In genomic region chrX:27968891-27969290, GRCh38 we compare ENCODE assay signal across 28 cellular contexts. TPM values are rescaled to one million over a fixed set of nuclear protein-coding genes. Genes with fewer than 3 reads are reported as not detected.
"Had no signal": no experiment of that assay in that cellular context is flagged by ENCODE, and none has a peak within 500 bp of the region (broad histone marks: within the 10 kb centered on the region; RNA-seq: fewer than 3 reads in every experiment).

No MANE protein-coding gene starts in this region.

- DNase-seq: activated CD4-positive, alpha-beta memory T cell treated with anti-CD3 and anti-CD28 coated beads for 36 hours; activated CD4-positive, alpha-beta T cell treated with anti-CD3 and anti-CD28 coated beads, Interleukin-2, amount 10 ng/mL, durations not matched to agents 7 days and 5 days; activated CD4-positive, CD25-positive, alpha-beta regulatory T cell; activated CD8-positive, alpha-beta memory T cell treated with anti-CD3 and anti-CD28 coated beads for 24 hours; activated effector memory CD4-positive, alpha-beta T cell treated with anti-CD3 and anti-CD28 coated beads, Interleukin-2, amount 50 U/mL, for 16 hours; activated naive CD4-positive, alpha-beta T cell treated with Interleukin-2 at 50 U/mL for 16 hours; activated naive CD8-positive, alpha-beta T cell treated with anti-CD3 and anti-CD28 coated beads, Interleukin-2, amount 50 U/mL, for 24 hours; activated T-cell treated with anti-CD3 and anti-CD28 coated beads, Interleukin-2, amount 50 U/mL, for 4 hours; amniotic stem cell; body of pancreas; NCI-H1092; NCI-H1417; NCI-H1930; NCI-H345; NCI-H510A; NCI-H526 treated with DMSO at 0.1 percent for 48 hours; NCI-H82; PC-9; SIG-M5; T-cell; T-helper 2 cell; T1000 had no signal

- H3K4me3 ChIP-seq: ascending aorta, body of pancreas, cardiac muscle cell, PC-9 had no signal

- ATAC-seq: activated naive CD4-positive, alpha-beta T cell treated with anti-CD3 and anti-CD28 coated beads, Interleukin-2, amount 50 U/mL, for 72 hours; activated naive CD8-positive, alpha-beta T cell treated with anti-CD3 and anti-CD28 coated beads, Interleukin-2, amount 50 U/mL, for 24 hours; activated T-cell treated with anti-CD3 and anti-CD28 coated beads, Interleukin-2, amount 50 U/mL, for 4 hours; body of pancreas; T-cell had no signal

- H3K27me3 Mint-ChIP-seq: activated CD4-positive, alpha-beta memory T cell treated with anti-CD3 and anti-CD28 coated beads for 36 hours; activated CD4-positive, alpha-beta T cell treated with anti-CD3 and anti-CD28 coated beads, Interleukin-2, amount 10 ng/mL, durations not matched to agents 7 days and 5 days; activated naive CD8-positive, alpha-beta T cell treated with anti-CD3 and anti-CD28 coated beads, Interleukin-2, amount 50 U/mL, for 24 hours; T-cell had no signal

- H3K27ac Mint-ChIP-seq: activated CD4-positive, alpha-beta memory T cell treated with anti-CD3 and anti-CD28 coated beads for 36 hours; activated CD4-positive, alpha-beta T cell treated with anti-CD3 and anti-CD28 coated beads, Interleukin-2, amount 10 ng/mL, durations not matched to agents 7 days and 5 days; activated naive CD4-positive, alpha-beta T cell treated with anti-CD3 and anti-CD28 coated beads, Interleukin-2, amount 50 U/mL, for 72 hours; activated naive CD8-positive, alpha-beta T cell treated with anti-CD3 and anti-CD28 coated beads, Interleukin-2, amount 50 U/mL, for 24 hours; T-cell had no signal

- H3K27me3 ChIP-seq: ascending aorta, body of pancreas, cardiac muscle cell had no signal

- H3K9me3 Mint-ChIP-seq: activated naive CD8-positive, alpha-beta T cell treated with anti-CD3 and anti-CD28 coated beads, Interleukin-2, amount 50 U/mL, for 24 hours had no signal

- H3K36me3 Mint-ChIP-seq: activated CD4-positive, alpha-beta memory T cell treated with anti-CD3 and anti-CD28 coated beads for 36 hours; activated naive CD4-positive, alpha-beta T cell treated with anti-CD3 and anti-CD28 coated beads, Interleukin-2, amount 50 U/mL, for 72 hours; T-cell had no signal

- H3K9me3 ChIP-seq: ascending aorta, body of pancreas had no signal

- H3K4me1 ChIP-seq: ascending aorta, body of pancreas had no signal

- H3K27ac ChIP-seq: ascending aorta, body of pancreas, cardiac muscle cell, KMS-11, PC-9, VCaP had no signal

- H3K4me1 Mint-ChIP-seq: activated CD4-positive, alpha-beta T cell treated with anti-CD3 and anti-CD28 coated beads, Interleukin-2, amount 10 ng/mL, durations not matched to agents 7 days and 5 days; activated naive CD8-positive, alpha-beta T cell treated with anti-CD3 and anti-CD28 coated beads, Interleukin-2, amount 50 U/mL, for 24 hours; T-cell had no signal

- H3K4me3 Mint-ChIP-seq: activated CD4-positive, alpha-beta memory T cell treated with anti-CD3 and anti-CD28 coated beads for 36 hours; activated CD4-positive, alpha-beta T cell treated with anti-CD3 and anti-CD28 coated beads, Interleukin-2, amount 10 ng/mL, durations not matched to agents 7 days and 5 days; activated naive CD8-positive, alpha-beta T cell treated with anti-CD3 and anti-CD28 coated beads, Interleukin-2, amount 50 U/mL, for 24 hours; activated T-cell treated with anti-CD3 and anti-CD28 coated beads, Interleukin-2, amount 50 U/mL, for 4 hours; T-cell had no signal

- H3K36me3 ChIP-seq: ascending aorta, cardiac muscle cell had no signal

RNA-seq across cellular contexts. Expression of gene DCAF8L1, which starts 12.4 kb away (rescaled TPM):
- total RNA-seq: activated CD4-positive, alpha-beta memory T cell treated with anti-CD3 and anti-CD28 coated beads for 36 hours; activated CD4-positive, alpha-beta T cell treated with anti-CD3 and anti-CD28 coated beads, Interleukin-2, amount 10 ng/mL, durations not matched to agents 7 days and 5 days; activated naive CD4-positive, alpha-beta T cell treated with anti-CD3 and anti-CD28 coated beads, Interleukin-2, amount 50 U/mL, for 72 hours; activated T-cell treated with anti-CD3 and anti-CD28 coated beads, Interleukin-2, amount 50 U/mL, for 4 hours; ascending aorta; body of pancreas; cardiac muscle cell; MCF 10A; T-cell had no signal
